ENCODE assay signal across 8 cellular contexts in genomic region chr12:4274396-4274959, GRCh38. TPM values are rescaled to one million over a fixed set of nuclear protein-coding genes. Genes with fewer than 3 reads are reported as not detected.
A peak's percentile ranks its signal among the peaks of the same experiment; 100 is the strongest.
DNase-seq lines count a peak whose midpoint lies in the region; ATAC-seq, FAIRE-seq and TF ChIP-seq lines count a peak whose summit lies in the region.

No MANE protein-coding gene starts in this region.

- no peaks in the 10 kb centered on the region for H3K9me1 ChIP-seq in endothelial cell of umbilical vein (replicated peaks; ENCODE audit: control insufficient read depth, extremely low read depth, insufficient read depth, low read length)

- H3K4me3 ChIP-seq in WI38 (ENCODE audit: low read depth, low read length): peak overlapping the region; percentile 52
- peak overlapping the region in 1 of 3 experiments; percentile 34 for H3K4me3 ChIP-seq in endothelial cell of umbilical vein (replicated peaks in 1 of 3; ENCODE audit: insufficient read depth in 1 of 3, low read depth in 1 of 3, low read length in 3 of 3)
- no peak overlapping the region for H3K4me3 ChIP-seq in BE2C (ENCODE audit: low read depth, low read length)

- TF ChIP-seq POLR2A in GM12891 (IDR thresholded peaks at IDR 0.05; ENCODE audit: low read depth, low read length) (no peak), endothelial cell of umbilical vein (IDR thresholded peaks at IDR 0.05; ENCODE audit: low read depth, low read length) (no peak)

- intact Hi-C loops in endothelial cell of umbilical vein (cut with micrococcal nuclease): loop anchor here (5.0 to 10.0 kb wide), 2 partner anchors 402 to 470 kb away; partner anchors contain the start of gene PARP11

- H3K79me2 ChIP-seq in endothelial cell of umbilical vein (ENCODE audit: control insufficient read depth, insufficient read depth, low read length): no peaks in the 10 kb centered on the region

- no peaks in the 10 kb centered on the region for H3K9me3 ChIP-seq in endothelial cell of umbilical vein (replicated peaks; ENCODE audit: control insufficient read depth, insufficient read depth, low read length)
- H3K9me3 ChIP-seq in BE2C: no peaks in the 10 kb centered on the region; the same call in 1 of the 2 replicates

- peaks cover 24% of the 10 kb centered on the region for H3K27me3 Mint-ChIP-seq in neural crest cell (ENCODE audit: low read depth)

- no peak overlapping the region for H3K9ac ChIP-seq in endothelial cell of umbilical vein (replicated peaks; ENCODE audit: extremely low read depth, insufficient read depth, low read length)

- peaks cover 21% of the 10 kb centered on the region for H3K4me1 ChIP-seq in endothelial cell of umbilical vein (ENCODE audit: control insufficient read depth, extremely low read depth, insufficient read depth, low read length)
- H3K4me1 ChIP-seq in BE2C: no peaks in the 10 kb centered on the region

- POLR2A ChIA-PET in endothelial cell of umbilical vein (lab: Charles Lee): no interaction called here

- no peak overlapping the region for H3K27ac ChIP-seq in endothelial cell of umbilical vein (ENCODE audit: insufficient read depth, low read depth, low read length)

- no TSS peak for BruUV-seq in endothelial cell of umbilical vein (replicated peaks; lab: Mats Ljungman, UMichigan)

- H4K20me1 ChIP-seq in endothelial cell of umbilical vein (replicated peaks; ENCODE audit: control insufficient read depth, extremely low read depth, insufficient read depth, low read length): no peaks in the 10 kb centered on the region

- H2AFZ ChIP-seq in endothelial cell of umbilical vein (ENCODE audit: low read depth, low read length): no peak overlapping the region

- H3K4me3 Mint-ChIP-seq in neural crest cell: peak overlapping the region; percentile 99

- H3K4me1 Mint-ChIP-seq in neural crest cell: peaks cover 61% of the 10 kb centered on the region

- peak overlapping the region; percentile 96 for H3K27ac Mint-ChIP-seq in neural crest cell (ENCODE audit: unreplicated experiment)

- CTCF ChIA-PET in endothelial cell of umbilical vein (lab: Charles Lee): interaction anchor here (4.7 to 5.9 kb wide), 2 partner anchors 280 to 388 kb away, joined by 231 to 464 read pairs; no protein-coding TSS in a partner anchor

- no peaks in the 10 kb centered on the region for H3K36me3 ChIP-seq in endothelial cell of umbilical vein (ENCODE audit: control insufficient read depth in 2 of 2, extremely low read depth in 1 of 2, insufficient read depth in 2 of 2, low read length in 2 of 2)
- no peaks in the 10 kb centered on the region for H3K36me3 ChIP-seq in BE2C

- DNase-seq in GM12891 (ENCODE audit: insufficient read length, low spot score) (no peak), endothelial cell of umbilical vein (ENCODE audit: low read depth, low spot score) (no peak), neural crest cell (ENCODE audit: low read depth, low spot score) (no peak), SKM-1 treated with dmso at 0.1 percent for 144 hours (lab: John Stamatoyannopoulos, UW; ENCODE audit: unreplicated experiment) (no peak), activated gamma-delta T cell treated with Interleukin-2 at 50 U/mL for 16 hours (no peak), BE2C (no peak)

- H3K27me3 ChIP-seq in endothelial cell of umbilical vein (ENCODE audit: control insufficient read depth in 2 of 2, insufficient read depth in 2 of 2, low read length in 2 of 2) (peaks cover 67 to 70% of the 10 kb centered on the region in 2 experiments), BE2C (peaks cover 80% of the 10 kb centered on the region)

- no peak overlapping the region for H3K4me2 ChIP-seq in endothelial cell of umbilical vein (ENCODE audit: insufficient read depth, low read length)

- no peak for FAIRE-seq in GM12891 (lab: Jason Lieb, UNC)
- FAIRE-seq in endothelial cell of umbilical vein (lab: Jason Lieb, UNC): no peak

- peaks cover 24% of the 10 kb centered on the region for H3K36me3 Mint-ChIP-seq in neural crest cell (ENCODE audit: low read depth)

- no peaks in the 10 kb centered on the region for H3K9me3 Mint-ChIP-seq in neural crest cell

- ATAC-seq in HG03521 (IDR thresholded peaks at IDR 0.05; ENCODE audit: unreplicated experiment): no peak

- TF ChIP-seq CTCF in WI38 (IDR thresholded peaks at IDR 0.05; ENCODE audit: low read depth, low read length) (no peak), endothelial cell of umbilical vein (IDR thresholded peaks at IDR 0.05; ENCODE audit: extremely low read depth in 1 of 2, insufficient read depth in 1 of 2, low read depth in 1 of 2, low read length in 2 of 2) (no peak), neural crest cell (conservative IDR thresholded peaks at IDR 0.05) (no peak), BE2C (IDR thresholded peaks at IDR 0.05; ENCODE audit: low read depth, low read length) (no peak)

- dilution Hi-C loops in endothelial cell of umbilical vein (cut with MboI; ENCODE audit: extremely low pct_ligation_motif_present, low sequenced_read_pairs): no loop called here

TF ChIP-seq in GM12891, 5 proteins besides CTCF, POLR2A, EP300 and RAD21:
- TF ChIP-seq TAF1 (IDR thresholded peaks at IDR 0.05; ENCODE audit: low read depth, low read length) (peak; percentile 13), POU2F2 (IDR thresholded peaks at IDR 0.05; ENCODE audit: low read depth, low read length) (no peak), POLR2AphosphoS5 (IDR thresholded peaks at IDR 0.05; ENCODE audit: low read depth, low read length) (0 out of 2 replicates have a peak, but pooled peaks have one; percentile 24)

TF ChIP-seq in endothelial cell of umbilical vein, 7 proteins besides CTCF, POLR2A, EP300 and RAD21:
- peak; percentile 60 for TF ChIP-seq EZH2 (IDR thresholded peaks at IDR 0.05; ENCODE audit: borderline replicate concordance, low read depth, low read length, severe bottlenecking)
- no peak for TF ChIP-seq FOS (IDR thresholded peaks at IDR 0.05; ENCODE audit: borderline replicate concordance, insufficient read depth, low read length)
- TF ChIP-seq MYC (IDR thresholded peaks at IDR 0.05; ENCODE audit: low read depth, low read length): no peak
- no peak for TF ChIP-seq JUN (IDR thresholded peaks at IDR 0.05; ENCODE audit: borderline replicate concordance, insufficient read depth, insufficient read length, low read depth)
TF ChIP-seq in endothelial cell of umbilical vein: peak in this region for 1.

RNA-seq across cellular contexts. Expression of gene CCND2, which starts 0.9 kb away (rescaled TPM):
- polyA plus RNA-seq in GM12891 (2012; ENCODE audit: low read depth, missing spikeins): 64.3 TPM
- total RNA-seq in endothelial cell of umbilical vein: 3.4 and 5.7 TPM in 2 replicates
- 0.68 and 0.96 TPM in 2 replicates for polyA plus RNA-seq in endothelial cell of umbilical vein
- 0.75 and 0.80 TPM in 2 replicates for polyA plus RNA-seq in endothelial cell of umbilical vein (2011; cell fraction: cytosol; rRNA removed)
- 1.1 TPM in 2 replicates for polyA plus RNA-seq in endothelial cell of umbilical vein (2011; cell fraction: nucleus; rRNA removed)
- polyA plus RNA-seq in endothelial cell of umbilical vein (2012): 1.0 and 2.2 TPM in 2 replicates
- polyA minus RNA-seq in endothelial cell of umbilical vein: 4.0 and 8.3 TPM in 2 replicates
- polyA minus RNA-seq in endothelial cell of umbilical vein (2011; cell fraction: cytosol; rRNA and poly(A)+ RNA removed): not detected
- 1.2 TPM in 2 replicates for polyA minus RNA-seq in endothelial cell of umbilical vein (2011; cell fraction: nucleus; rRNA and poly(A)+ RNA removed)
- 186 TPM in 2 replicates for total RNA-seq in neural crest cell
- not detected for polyA plus RNA-seq in BE2C (2012; ENCODE audit: insufficient read depth, insufficient read length, low read depth)

RNA-seq across cellular contexts. Expression of gene TIGAR, which starts 46.5 kb away (rescaled TPM):
- 15.4 TPM for polyA plus RNA-seq in GM12891 (2012; ENCODE audit: low read depth, missing spikeins)
- total RNA-seq in endothelial cell of umbilical vein: 31.2 and 36.3 TPM in 2 replicates
- polyA plus RNA-seq in endothelial cell of umbilical vein: 4.3 and 5.6 TPM in 2 replicates
- polyA plus RNA-seq in endothelial cell of umbilical vein (2011; cell fraction: cytosol; rRNA removed): 10.1 and 11.9 TPM in 2 replicates
- polyA plus RNA-seq in endothelial cell of umbilical vein (2011; cell fraction: nucleus; rRNA removed): 5.3 and 9.6 TPM in 2 replicates
- 34.3 and 38.7 TPM in 2 replicates for polyA plus RNA-seq in endothelial cell of umbilical vein (2012)
- 3.6 and 3.8 TPM in 2 replicates for polyA minus RNA-seq in endothelial cell of umbilical vein
- polyA minus RNA-seq in endothelial cell of umbilical vein (2011; cell fraction: cytosol; rRNA and poly(A)+ RNA removed): 4.6 TPM
- polyA minus RNA-seq in endothelial cell of umbilical vein (2011; cell fraction: nucleus; rRNA and poly(A)+ RNA removed): 2.6 and 3.1 TPM in 2 replicates
- 15.4 and 18.1 TPM in 2 replicates for total RNA-seq in neural crest cell
- polyA plus RNA-seq in BE2C (2012; ENCODE audit: insufficient read depth, insufficient read length, low read depth): 9.6 TPM

Comparison
In these comparisons a context has a peak if more than half of its experiments do, and no peak if none do; other contexts are left out.
1. RNA of gene CCND2, which starts 0.9 kb away (total RNA-seq): 186 TPM in neural crest cell; 3.4 to 5.7 TPM in endothelial cell of umbilical vein; every median in the first group is over 10 times any median in the second.